1 cellular context compared by ENCODE assay signal in genomic region chr1:235129774-235130570, GRCh38.
TF ChIP-seq lines count a peak whose summit lies in the region.

No MANE protein-coding gene starts in this region.

TF ChIP-seq in HepG2, 621 proteins besides CTCF, POLR2A, EP300 and RAD21 (continued from another document and continues in another):
- TF ChIP-seq ZBTB44 (CRISPR knock-in tag; IDR thresholded peaks at IDR 0.05) (no peak), HOMEZ (CRISPR knock-in tag; IDR thresholded peaks at IDR 0.05; ENCODE audit: low read depth) (no peak), ETV6 (CRISPR knock-in tag; conservative IDR thresholded peaks at IDR 0.05) (no peak), PBX3 (CRISPR knock-in tag; IDR thresholded peaks at IDR 0.05; ENCODE audit: borderline replicate concordance) (no peak), BRF2 (CRISPR knock-in tag; IDR thresholded peaks at IDR 0.05) (no peak), HNF1A (IDR thresholded peaks at IDR 0.05; ENCODE audit: low read depth) (0 out of 2 replicates have a peak, but pooled peaks have one; percentile 55), HNF1A (CRISPR knock-in tag; IDR thresholded peaks at IDR 0.05; ENCODE audit: borderline replicate concordance) (no peak; the same call in 1 of the 2 replicates), ZSCAN9 (CRISPR knock-in tag; IDR thresholded peaks at IDR 0.05; ENCODE audit: borderline replicate concordance) (no peak), NFE2L1 (CRISPR knock-in tag; IDR thresholded peaks at IDR 0.05; ENCODE audit: borderline replicate concordance) (no peak), SRSF4 (IDR thresholded peaks at IDR 0.05; ENCODE audit: low read depth, low read length, poor library complexity, severe bottlenecking) (no peak), SMAD3 (CRISPR knock-in tag; IDR thresholded peaks at IDR 0.05) (no peak; the same call in 1 of the 2 replicates), BCL3 (CRISPR knock-in tag; IDR thresholded peaks at IDR 0.05) (no peak), ARID5B (CRISPR knock-in tag; IDR thresholded peaks at IDR 0.05) (peak; percentile 68), JUNB (CRISPR knock-in tag; IDR thresholded peaks at IDR 0.05; ENCODE audit: borderline replicate concordance) (no peak), STAT5B (CRISPR knock-in tag; IDR thresholded peaks at IDR 0.05) (no peak), KDM5A (IDR thresholded peaks at IDR 0.05; ENCODE audit: borderline replicate concordance, low read length) (no peak), HHEX (CRISPR knock-in tag; IDR thresholded peaks at IDR 0.05) (no peak), ZNF556 (CRISPR knock-in tag; IDR thresholded peaks at IDR 0.05; ENCODE audit: borderline replicate concordance) (no peak), TBX2 (CRISPR knock-in tag; IDR thresholded peaks at IDR 0.05; ENCODE audit: borderline replicate concordance) (peak; percentile 78), REXO4 (CRISPR knock-in tag; IDR thresholded peaks at IDR 0.05; ENCODE audit: borderline replicate concordance) (no peak), ZFAT (CRISPR knock-in tag; conservative IDR thresholded peaks at IDR 0.05) (no peak), ZNF558 (CRISPR knock-in tag; IDR thresholded peaks at IDR 0.05; ENCODE audit: borderline replicate concordance) (no peak), HMG20B (CRISPR knock-in tag; conservative IDR thresholded peaks at IDR 0.05) (no peak), RNF219 (CRISPR knock-in tag; IDR thresholded peaks at IDR 0.05) (no peak), TCF7 (IDR thresholded peaks at IDR 0.05; ENCODE audit: low read depth) (peak; percentile 91), FUBP1 (CRISPR knock-in tag; IDR thresholded peaks at IDR 0.05; ENCODE audit: borderline replicate concordance) (no peak), PAX8 (CRISPR knock-in tag; IDR thresholded peaks at IDR 0.05; ENCODE audit: borderline replicate concordance) (no peak), HOXA3 (CRISPR knock-in tag; IDR thresholded peaks at IDR 0.05) (no peak; the same call in 1 of the 2 replicates), MBD4 (IDR thresholded peaks at IDR 0.05; ENCODE audit: borderline replicate concordance, low read length) (no peak), ZMYM3 (CRISPR knock-in tag; IDR thresholded peaks at IDR 0.05) (no peak), ZNF570 (CRISPR knock-in tag; IDR thresholded peaks at IDR 0.05; ENCODE audit: borderline replicate concordance) (no peak), ZNF44 (CRISPR knock-in tag; IDR thresholded peaks at IDR 0.05) (no peak), ZBTB38 (CRISPR knock-in tag; IDR thresholded peaks at IDR 0.05) (0 out of 2 replicates have a peak, but pooled peaks have one; percentile 31), THAP7 (CRISPR knock-in tag; IDR thresholded peaks at IDR 0.05) (no peak), ZNF18 (CRISPR knock-in tag; IDR thresholded peaks at IDR 0.05; ENCODE audit: insufficient replicate concordance) (no peak), NR2F6 (IDR thresholded peaks at IDR 0.05) (peak; percentile 61), NR2F6 (CRISPR knock-in tag; IDR thresholded peaks at IDR 0.05) (peak; percentile 62)
